In the genomic region with DNA sequence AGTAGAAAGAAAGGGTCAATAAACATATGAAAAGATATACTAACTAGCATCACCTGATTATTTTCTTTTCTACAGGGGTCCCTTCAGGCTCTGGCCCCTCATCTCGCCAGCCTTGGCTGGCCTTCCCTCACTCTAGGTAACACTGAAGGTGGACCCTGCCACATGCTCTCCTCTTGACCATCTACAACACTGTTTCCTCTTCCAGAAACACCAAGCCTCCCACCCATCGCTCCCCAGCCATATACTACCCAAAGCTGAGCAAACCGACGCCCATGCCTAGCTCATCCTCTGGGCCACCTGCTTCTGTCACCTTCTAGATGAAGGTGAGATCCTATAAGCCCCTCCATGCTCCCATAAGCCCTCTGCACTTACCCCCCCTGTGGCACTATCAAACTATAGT, we compare ENCODE assay signal across 20 cellular contexts.
"Had no signal": no experiment of that assay in that cellular context is flagged by ENCODE, and none has a peak within 500 bp of the region (broad histone marks: within the 10 kb centered on the region; RNA-seq: fewer than 3 reads in every experiment).

No MANE protein-coding gene starts in this region.

- H2AFZ ChIP-seq: parathyroid adenoma had no signal

- DNase-seq: activated CD4-positive, alpha-beta T cell treated with anti-CD3 and anti-CD28 coated beads for 1 hour; activated CD8-positive, alpha-beta memory T cell treated with anti-CD3 and anti-CD28 coated beads for 24 hours; activated naive CD4-positive, alpha-beta T cell treated with anti-CD3 and anti-CD28 coated beads for 36 hours; foreskin fibroblast; hippocampal formation; kidney; left lung; mammary epithelial cell; naive B cell; stimulated activated CD4-positive, alpha-beta T cell treated with anti-CD3 and anti-CD28 coated beads, Interleukin-12 subunit alpha, Interleukin-12 subunit beta, amount 100 ng/mL, for 4 hours; stimulated activated CD4-positive, alpha-beta T cell treated with anti-CD3 and anti-CD28 coated beads, Interleukin-2, amount 100 ng/mL, for 24 hours; SW 1271; T-helper 9 cell had no signal

- FAIRE-seq: colon, endothelial cell of umbilical vein, kidney had no signal

- H3K4me1 ChIP-seq: left lung, parathyroid adenoma, vagina had no signal

- H3K27ac ChIP-seq: cardiac muscle cell, left lung, parathyroid adenoma, tibial nerve, vagina had no signal

- ATAC-seq: left lung had no signal

- H3K9ac ChIP-seq: parathyroid adenoma had no signal

- H3K9me3 ChIP-seq: left lung, tibial nerve, vagina had no signal

- H3K4me3 Mint-ChIP-seq: activated naive CD4-positive, alpha-beta T cell treated with anti-CD3 and anti-CD28 coated beads for 36 hours; naive B cell had no signal

- H3K27me3 ChIP-seq: cardiac muscle cell, left lung, tibial nerve, vagina had no signal

- H3K4me3 ChIP-seq: cardiac muscle cell, left lung, tibial nerve, vagina had no signal

- H3K9me3 Mint-ChIP-seq: activated naive CD4-positive, alpha-beta T cell treated with anti-CD3 and anti-CD28 coated beads for 36 hours; activated T-helper 2 cell treated with anti-CD3 and anti-CD28 coated beads, Interferon-gamma antibody, Interleukin-2, Interleukin-4, amounts not matched to agents 10 μg/mL and 5 μg/mL and 100 μg/mL, durations not matched to agents 14 hours and 24 hours and 36 hours; naive B cell had no signal

- H3K27me3 Mint-ChIP-seq: naive B cell had no signal

- H3K4me1 Mint-ChIP-seq: naive B cell had no signal

- H3K27ac Mint-ChIP-seq: activated naive CD4-positive, alpha-beta T cell treated with anti-CD3 and anti-CD28 coated beads for 36 hours; activated T-helper 2 cell treated with anti-CD3 and anti-CD28 coated beads, Interferon-gamma antibody, Interleukin-2, Interleukin-4, amounts not matched to agents 10 μg/mL and 5 μg/mL and 100 μg/mL, durations not matched to agents 14 hours and 24 hours and 36 hours had no signal
